1 cellular context compared by ENCODE assay signal in genomic region chr5:75717082-75717922, GRCh38.
TF ChIP-seq lines count a peak whose summit lies in the region.

A gene with protein sequence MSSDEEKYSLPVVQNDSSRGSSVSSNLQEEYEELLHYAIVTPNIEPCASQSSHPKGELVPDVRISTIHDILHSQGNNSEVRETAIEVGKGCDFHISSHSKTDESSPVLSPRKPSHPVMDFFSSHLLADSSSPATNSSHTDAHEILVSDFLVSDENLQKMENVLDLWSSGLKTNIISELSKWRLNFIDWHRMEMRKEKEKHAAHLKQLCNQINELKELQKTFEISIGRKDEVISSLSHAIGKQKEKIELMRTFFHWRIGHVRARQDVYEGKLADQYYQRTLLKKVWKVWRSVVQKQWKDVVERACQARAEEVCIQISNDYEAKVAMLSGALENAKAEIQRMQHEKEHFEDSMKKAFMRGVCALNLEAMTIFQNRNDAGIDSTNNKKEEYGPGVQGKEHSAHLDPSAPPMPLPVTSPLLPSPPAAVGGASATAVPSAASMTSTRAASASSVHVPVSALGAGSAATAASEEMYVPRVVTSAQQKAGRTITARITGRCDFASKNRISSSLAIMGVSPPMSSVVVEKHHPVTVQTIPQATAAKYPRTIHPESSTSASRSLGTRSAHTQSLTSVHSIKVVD (minus strand): TSS chr5:75717437. CDS start chr5:75712937, 4,500 bp downstream.

TF ChIP-seq in GM12878, 131 proteins besides CTCF, POLR2A, EP300 and RAD21 (continued from another document and continues in another):
- TF ChIP-seq, protein P1, sequence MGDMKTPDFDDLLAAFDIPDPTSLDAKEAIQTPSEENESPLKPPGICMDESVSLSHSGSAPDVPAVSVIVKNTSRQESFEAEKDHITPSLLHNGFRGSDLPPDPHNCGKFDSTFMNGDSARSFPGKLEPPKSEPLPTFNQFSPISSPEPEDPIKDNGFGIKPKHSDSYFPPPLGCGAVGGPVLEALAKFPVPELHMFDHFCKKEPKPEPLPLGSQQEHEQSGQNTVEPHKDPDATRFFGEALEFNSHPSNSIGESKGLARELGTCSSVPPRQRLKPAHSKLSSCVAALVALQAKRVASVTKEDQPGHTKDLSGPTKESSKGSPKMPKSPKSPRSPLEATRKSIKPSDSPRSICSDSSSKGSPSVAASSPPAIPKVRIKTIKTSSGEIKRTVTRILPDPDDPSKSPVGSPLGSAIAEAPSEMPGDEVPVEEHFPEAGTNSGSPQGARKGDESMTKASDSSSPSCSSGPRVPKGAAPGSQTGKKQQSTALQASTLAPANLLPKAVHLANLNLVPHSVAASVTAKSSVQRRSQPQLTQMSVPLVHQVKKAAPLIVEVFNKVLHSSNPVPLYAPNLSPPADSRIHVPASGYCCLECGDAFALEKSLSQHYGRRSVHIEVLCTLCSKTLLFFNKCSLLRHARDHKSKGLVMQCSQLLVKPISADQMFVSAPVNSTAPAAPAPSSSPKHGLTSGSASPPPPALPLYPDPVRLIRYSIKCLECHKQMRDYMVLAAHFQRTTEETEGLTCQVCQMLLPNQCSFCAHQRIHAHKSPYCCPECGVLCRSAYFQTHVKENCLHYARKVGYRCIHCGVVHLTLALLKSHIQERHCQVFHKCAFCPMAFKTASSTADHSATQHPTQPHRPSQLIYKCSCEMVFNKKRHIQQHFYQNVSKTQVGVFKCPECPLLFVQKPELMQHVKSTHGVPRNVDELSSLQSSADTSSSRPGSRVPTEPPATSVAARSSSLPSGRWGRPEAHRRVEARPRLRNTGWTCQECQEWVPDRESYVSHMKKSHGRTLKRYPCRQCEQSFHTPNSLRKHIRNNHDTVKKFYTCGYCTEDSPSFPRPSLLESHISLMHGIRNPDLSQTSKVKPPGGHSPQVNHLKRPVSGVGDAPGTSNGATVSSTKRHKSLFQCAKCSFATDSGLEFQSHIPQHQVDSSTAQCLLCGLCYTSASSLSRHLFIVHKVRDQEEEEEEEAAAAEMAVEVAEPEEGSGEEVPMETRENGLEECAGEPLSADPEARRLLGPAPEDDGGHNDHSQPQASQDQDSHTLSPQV (IDR thresholded peaks at IDR 0.05), result no peak
- peak in 1 of 2 experiments; percentile 50; a peak in 1 of 3 replicates for TF ChIP-seq EGR1 (IDR thresholded peaks at IDR 0.05; ENCODE audit: borderline replicate concordance in 1 of 2, low read depth in 2 of 2, low read length in 2 of 2)
- TF ChIP-seq HCFC1 (IDR thresholded peaks at IDR 0.05; ENCODE audit: low read length), result peak; percentile 56
- no peak for TF ChIP-seq EZH2 (IDR thresholded peaks at IDR 0.05; ENCODE audit: borderline replicate concordance, control insufficient read depth, low read depth, low read length)
- peak; percentile 89; the same call in 1 of the 2 replicates for TF ChIP-seq SMAD5 (IDR thresholded peaks at IDR 0.05; ENCODE audit: low read depth)
- no peak for TF ChIP-seq ZNF217 (IDR thresholded peaks at IDR 0.05)
- TF ChIP-seq ESRRA (IDR thresholded peaks at IDR 0.05; ENCODE audit: low read length), result no peak
- no peak for TF ChIP-seq SKIL (IDR thresholded peaks at IDR 0.05; ENCODE audit: low read depth, poor library complexity, severe bottlenecking)
- TF ChIP-seq PRDM15 (CRISPR knock-in tag; IDR thresholded peaks at IDR 0.05), result no peak
- no peak for TF ChIP-seq NRF1 (conservative IDR thresholded peaks at IDR 0.05; ENCODE audit: low read depth, low read length)
- no peak for TF ChIP-seq MTA3 (IDR thresholded peaks at IDR 0.05; ENCODE audit: borderline replicate concordance, low read length)
- peak; percentile 65 for TF ChIP-seq FOS (IDR thresholded peaks at IDR 0.05; ENCODE audit: borderline replicate concordance, extremely low read depth, insufficient read length)
- TF ChIP-seq, protein P2, sequence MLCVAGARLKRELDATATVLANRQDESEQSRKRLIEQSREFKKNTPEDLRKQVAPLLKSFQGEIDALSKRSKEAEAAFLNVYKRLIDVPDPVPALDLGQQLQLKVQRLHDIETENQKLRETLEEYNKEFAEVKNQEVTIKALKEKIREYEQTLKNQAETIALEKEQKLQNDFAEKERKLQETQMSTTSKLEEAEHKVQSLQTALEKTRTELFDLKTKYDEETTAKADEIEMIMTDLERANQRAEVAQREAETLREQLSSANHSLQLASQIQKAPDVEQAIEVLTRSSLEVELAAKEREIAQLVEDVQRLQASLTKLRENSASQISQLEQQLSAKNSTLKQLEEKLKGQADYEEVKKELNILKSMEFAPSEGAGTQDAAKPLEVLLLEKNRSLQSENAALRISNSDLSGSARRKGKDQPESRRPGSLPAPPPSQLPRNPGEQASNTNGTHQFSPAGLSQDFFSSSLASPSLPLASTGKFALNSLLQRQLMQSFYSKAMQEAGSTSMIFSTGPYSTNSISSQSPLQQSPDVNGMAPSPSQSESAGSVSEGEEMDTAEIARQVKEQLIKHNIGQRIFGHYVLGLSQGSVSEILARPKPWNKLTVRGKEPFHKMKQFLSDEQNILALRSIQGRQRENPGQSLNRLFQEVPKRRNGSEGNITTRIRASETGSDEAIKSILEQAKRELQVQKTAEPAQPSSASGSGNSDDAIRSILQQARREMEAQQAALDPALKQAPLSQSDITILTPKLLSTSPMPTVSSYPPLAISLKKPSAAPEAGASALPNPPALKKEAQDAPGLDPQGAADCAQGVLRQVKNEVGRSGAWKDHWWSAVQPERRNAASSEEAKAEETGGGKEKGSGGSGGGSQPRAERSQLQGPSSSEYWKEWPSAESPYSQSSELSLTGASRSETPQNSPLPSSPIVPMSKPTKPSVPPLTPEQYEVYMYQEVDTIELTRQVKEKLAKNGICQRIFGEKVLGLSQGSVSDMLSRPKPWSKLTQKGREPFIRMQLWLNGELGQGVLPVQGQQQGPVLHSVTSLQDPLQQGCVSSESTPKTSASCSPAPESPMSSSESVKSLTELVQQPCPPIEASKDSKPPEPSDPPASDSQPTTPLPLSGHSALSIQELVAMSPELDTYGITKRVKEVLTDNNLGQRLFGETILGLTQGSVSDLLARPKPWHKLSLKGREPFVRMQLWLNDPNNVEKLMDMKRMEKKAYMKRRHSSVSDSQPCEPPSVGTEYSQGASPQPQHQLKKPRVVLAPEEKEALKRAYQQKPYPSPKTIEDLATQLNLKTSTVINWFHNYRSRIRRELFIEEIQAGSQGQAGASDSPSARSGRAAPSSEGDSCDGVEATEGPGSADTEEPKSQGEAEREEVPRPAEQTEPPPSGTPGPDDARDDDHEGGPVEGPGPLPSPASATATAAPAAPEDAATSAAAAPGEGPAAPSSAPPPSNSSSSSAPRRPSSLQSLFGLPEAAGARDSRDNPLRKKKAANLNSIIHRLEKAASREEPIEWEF (IDR thresholded peaks at IDR 0.05; ENCODE audit: insufficient replicate concordance, low read depth, low read length), result no peak
- TF ChIP-seq RFX5 (IDR thresholded peaks at IDR 0.05; ENCODE audit: low read depth, low read length), result no peak; the same call in 1 of the 2 replicates
- peak; percentile 92; the same call in 1 of the 2 replicates for TF ChIP-seq CBX5 (IDR thresholded peaks at IDR 0.05; ENCODE audit: low read depth)
- peak; percentile 68; the same call in 2 of the 3 replicates for TF ChIP-seq POU2F2 (IDR thresholded peaks at IDR 0.05; ENCODE audit: borderline replicate concordance, low read depth, low read length)
- peak; percentile 95 for TF ChIP-seq GABPA (IDR thresholded peaks at IDR 0.05; ENCODE audit: low read depth)
- peak; percentile 57; the same call in 1 of the 2 replicates for TF ChIP-seq BACH1 (IDR thresholded peaks at IDR 0.05; ENCODE audit: borderline replicate concordance)
- TF ChIP-seq KAT2A (conservative IDR thresholded peaks at IDR 0.05; ENCODE audit: control insufficient read depth, low read depth, low read length), result no peak
- no peak for TF ChIP-seq BCLAF1 (IDR thresholded peaks at IDR 0.05)
- TF ChIP-seq HDAC6 (IDR thresholded peaks at IDR 0.05; ENCODE audit: unreplicated experiment), result no peak
- TF ChIP-seq ZBTB33 (IDR thresholded peaks at IDR 0.05), result no peak
- TF ChIP-seq MEF2B (IDR thresholded peaks at IDR 0.05; ENCODE audit: partially characterized antibody, poor library complexity, severe bottlenecking), result peak; percentile 33
- TF ChIP-seq MYC (IDR thresholded peaks at IDR 0.05; ENCODE audit: insufficient read depth, insufficient read length, insufficient replicate concordance, low read length, severe bottlenecking), result peak; percentile 33
- peak; percentile 68 for TF ChIP-seq IRF4 (IDR thresholded peaks at IDR 0.05; ENCODE audit: low read depth, low read length)
- TF ChIP-seq PAX8 (IDR thresholded peaks at IDR 0.05), result no peak
- TF ChIP-seq YY1 (IDR thresholded peaks at IDR 0.05; ENCODE audit: low read depth, low read length), result no peak; the same call in 1 of the 2 replicates
- no peak; the same call in 1 of the 2 replicates for TF ChIP-seq FOXM1 (IDR thresholded peaks at IDR 0.05; ENCODE audit: low read depth, low read length)
- peak; percentile 71; the same call in 1 of the 2 replicates for TF ChIP-seq TCF12 (IDR thresholded peaks at IDR 0.05; ENCODE audit: low read depth, low read length)
- TF ChIP-seq SP1 (IDR thresholded peaks at IDR 0.05; ENCODE audit: low read depth, low read length), result peak; percentile 97
- TF ChIP-seq, protein P3, sequence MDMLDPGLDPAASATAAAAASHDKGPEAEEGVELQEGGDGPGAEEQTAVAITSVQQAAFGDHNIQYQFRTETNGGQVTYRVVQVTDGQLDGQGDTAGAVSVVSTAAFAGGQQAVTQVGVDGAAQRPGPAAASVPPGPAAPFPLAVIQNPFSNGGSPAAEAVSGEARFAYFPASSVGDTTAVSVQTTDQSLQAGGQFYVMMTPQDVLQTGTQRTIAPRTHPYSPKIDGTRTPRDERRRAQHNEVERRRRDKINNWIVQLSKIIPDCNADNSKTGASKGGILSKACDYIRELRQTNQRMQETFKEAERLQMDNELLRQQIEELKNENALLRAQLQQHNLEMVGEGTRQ (IDR thresholded peaks at IDR 0.05; ENCODE audit: borderline replicate concordance, low read depth, low read length), result no peak
